Comparison of ENCODE assay signal across 11 cellular contexts in the genomic region with DNA sequence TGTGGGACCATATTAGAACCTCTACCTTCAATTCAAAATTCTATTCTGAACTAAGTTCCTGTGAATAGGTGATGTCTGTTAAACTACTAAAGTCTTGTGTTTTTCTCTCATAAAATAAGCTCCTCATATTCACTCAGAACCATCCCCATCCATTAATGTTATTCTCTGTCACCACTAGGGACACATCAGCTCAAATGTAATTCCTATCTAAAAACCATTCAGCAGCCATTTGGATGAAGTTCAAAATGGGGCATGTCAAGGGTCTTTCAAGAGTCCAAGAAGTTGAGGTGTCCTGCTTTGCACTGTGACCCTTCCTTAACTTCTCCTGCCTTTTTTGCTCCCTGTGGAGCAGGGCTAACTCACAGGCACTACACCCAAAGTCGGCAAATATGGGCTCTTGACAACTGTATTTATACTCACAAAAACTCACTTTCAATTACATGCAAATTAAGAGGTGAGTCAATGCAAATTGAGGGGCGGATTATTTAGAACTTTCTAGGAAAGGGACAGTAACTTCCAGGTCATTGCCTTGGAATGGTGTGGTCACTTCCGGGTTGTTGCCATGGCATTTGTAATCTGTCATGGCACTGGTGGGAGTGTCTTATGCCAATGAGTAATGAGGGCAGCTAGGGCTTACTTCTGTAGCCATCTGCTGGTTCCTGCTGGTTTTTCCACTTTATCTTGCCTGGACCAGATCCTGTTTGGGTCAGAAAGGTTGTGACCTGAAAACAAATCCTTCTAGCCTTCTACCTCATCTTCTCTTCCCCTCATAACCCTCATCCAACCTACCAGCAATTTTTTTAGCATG.
A peak's percentile ranks its signal among the peaks of the same experiment; 100 is the strongest.
DNase-seq lines count a peak whose midpoint lies in the region; ATAC-seq, FAIRE-seq and TF ChIP-seq lines count a peak whose summit lies in the region.
"Had no signal": no experiment of that assay in that cellular context is flagged by ENCODE, and none has a peak within 500 bp of the region (broad histone marks: within the 10 kb centered on the region; RNA-seq: fewer than 3 reads in every experiment).

No MANE protein-coding gene starts in this region.

- no peak overlapping the region for H3K18ac ChIP-seq in H1 (ENCODE audit: extremely low read depth, low read length)

- H3K79me2 ChIP-seq in H1 (ENCODE audit: control insufficient read depth in 1 of 2, insufficient read depth in 2 of 2, low read length in 2 of 2): no peaks in the 10 kb centered on the region

- H3K27ac ChIP-seq in H1 (ENCODE audit: low read depth, low read length) (no peak overlapping the region), testis (no peak overlapping the region)
- H3K27ac ChIP-seq: 22Rv1 had no signal

- H3K4me1 ChIP-seq in H1 (replicated peaks in 1 of 4; ENCODE audit: control insufficient read depth in 3 of 4, insufficient read depth in 4 of 4, low read length in 3 of 4): no peaks in the 10 kb centered on the region
- no peaks in the 10 kb centered on the region for H3K4me1 ChIP-seq in testis

- no peak overlapping the region for H2AK5ac ChIP-seq in H1 (ENCODE audit: low read depth, low read length)

- TF ChIP-seq POLR2A in H1 (IDR thresholded peaks at IDR 0.05; ENCODE audit: control extremely low read depth in 1 of 2, low read depth in 2 of 2, low read length in 2 of 2): no peak
- no peak for TF ChIP-seq POLR2A in testis (IDR thresholded peaks at IDR 0.05)

- no peak overlapping the region for H2BK12ac ChIP-seq in H1 (ENCODE audit: low read depth, low read length)

- no peak overlapping the region for H3K23ac ChIP-seq in H1 (ENCODE audit: insufficient read length)

- no peak overlapping the region for H3K14ac ChIP-seq in H1 (ENCODE audit: insufficient read length)

- no peak overlapping the region for H3K4ac ChIP-seq in H1 (replicated peaks; ENCODE audit: insufficient read length, low read depth, low read length)

- CTCF ChIA-PET in H1 (lab: Charles Lee; ENCODE audit: partially characterized antibody): interaction anchor here (0.7 to 2.7 kb wide), 5 partner anchors 8 to 650 kb away, joined by 3 to 12 read pairs (median 3); no protein-coding TSS in a partner anchor

- no peak overlapping the region for H3K56ac ChIP-seq in H1 (replicated peaks; ENCODE audit: insufficient read length, low read depth, low read length)

- H3K27me3 ChIP-seq in H1 (replicated peaks in 1 of 4; ENCODE audit: control insufficient read depth in 3 of 4, extremely low read depth in 1 of 4, insufficient read depth in 3 of 4, low read length in 3 of 4): no peaks in the 10 kb centered on the region
- H3K27me3 ChIP-seq in testis: no peaks in the 10 kb centered on the region

- H3K4me3 ChIP-seq in H1 (ENCODE audit: extremely low read depth in 1 of 4, insufficient read depth in 2 of 4, low read depth in 3 of 4, low read length in 4 of 4) (no peak overlapping the region), testis (no peak overlapping the region)

- intact Hi-C loops in testis (cut with DNase I; ENCODE audit: low total_unique reads): no loop called here

- no peak for ATAC-seq in HG03108 (IDR thresholded peaks at IDR 0.05; ENCODE audit: unreplicated experiment)

- TF ChIP-seq EP300 in H1 (IDR thresholded peaks at IDR 0.05; ENCODE audit: borderline replicate concordance in 1 of 2, low read depth in 2 of 2, low read length in 2 of 2): no peak

- peak; percentile 54 for DNase-seq in DMS 273 (lab: John Stamatoyannopoulos, UW; ENCODE audit: unreplicated experiment)
- no peak for DNase-seq in DMS 273 treated with DMSO at 0.1 percent for 48 hours (lab: John Stamatoyannopoulos, UW)
- DNase-seq in RPMI8226: peak; percentile 3
- DNase-seq in H1 (ENCODE audit: low read depth in 1 of 2, low spot score in 2 of 2): no peak
- peak; percentile 67 for DNase-seq in testis
- DNase-seq in activated naive CD4-positive, alpha-beta T cell (lab: John Stamatoyannopoulos, UW): no peak
- DNase-seq in NCI-H446 treated with DMSO at 0.1 percent for 48 hours (lab: John Stamatoyannopoulos, UW): no peak
- DNase-seq: glutamatergic neuron had no signal

- POLR2A ChIA-PET in H1 (lab: Charles Lee; ENCODE audit: partially characterized antibody): interaction anchor here (0.6 to 0.7 kb wide), 2 partner anchors 49 to 1113 kb away, joined by 3 to 4 read pairs; no protein-coding TSS in a partner anchor

- H4K91ac ChIP-seq in H1 (replicated peaks; ENCODE audit: insufficient read length, low read length): no peak overlapping the region

- H4K20me1 ChIP-seq in H1 (replicated peaks in 1 of 2; ENCODE audit: control insufficient read depth in 1 of 2, insufficient read depth in 2 of 2, low read length in 2 of 2): no peaks in the 10 kb centered on the region

- H4K5ac ChIP-seq in H1 (ENCODE audit: insufficient read length, low read depth, low read length): no peak overlapping the region

- peak; percentile 7 for FAIRE-seq in H1 (lab: Jason Lieb, UNC)
- FAIRE-seq: G401.6 had no signal

- peak in 1 of 2 experiments; percentile 16; a peak in 1 of 4 replicates for TF ChIP-seq RAD21 in H1 (IDR thresholded peaks at IDR 0.05 in 1 of 2, conservative IDR thresholded peaks at IDR 0.05 in 1 of 2; ENCODE audit: low read depth in 2 of 2, low read length in 2 of 2)

- no peak overlapping the region for H2AFZ ChIP-seq in H1 (ENCODE audit: low read length)

- H2BK20ac ChIP-seq in H1 (ENCODE audit: low read length): no peak overlapping the region

- H3K9ac ChIP-seq in H1 (replicated peaks in 1 of 4; ENCODE audit: extremely low read depth in 1 of 4, low read depth in 3 of 4, low read length in 3 of 4): no peak overlapping the region

- H3K9me3 ChIP-seq in H1 (ENCODE audit: insufficient read depth in 2 of 2, low read depth in 1 of 2, low read length in 1 of 2) (no peaks in the 10 kb centered on the region), testis (no peaks in the 10 kb centered on the region)

- no peak overlapping the region for H4K8ac ChIP-seq in H1 (ENCODE audit: extremely low read depth, insufficient read depth, low read length)

- H3K79me1 ChIP-seq in H1 (ENCODE audit: low read depth, low read length): no peaks in the 10 kb centered on the region

- TF ChIP-seq CTCF in H1 (IDR thresholded peaks at IDR 0.05; ENCODE audit: control extremely low read depth in 1 of 3, insufficient read depth in 1 of 3, low read depth in 1 of 3, low read length in 3 of 3) (peak in 1 of 3 experiments; percentile 27; a peak in 1 of 4 replicates), testis (IDR thresholded peaks at IDR 0.05) (no peak)

- H3K4me2 ChIP-seq in H1 (ENCODE audit: insufficient read depth in 1 of 2, low read depth in 2 of 2, low read length in 2 of 2): no peak overlapping the region

- no peak overlapping the region for H2BK120ac ChIP-seq in H1 (replicated peaks; ENCODE audit: low read depth, low read length)

- no peak overlapping the region for H2BK5ac ChIP-seq in H1 (ENCODE audit: low read depth, low read length)

- WGBS in H1 (ENCODE audit: extremely low coverage in 1 of 2, insufficient coverage in 1 of 2, insufficient read length in 1 of 2, insufficient replicate concordance in 2 of 2, low coverage in 1 of 2, low lambda C conversion rate in 2 of 2, missing lambda C conversion rate in 1 of 2), 2 experiments: 84% methylated on average over 3 of the region's 3 CpGs; no CpG with 5 or more reads in 1 of the 2 experiments
- 76 to 88% methylated on average over 3 of the region's 3 CpGs for WGBS in testis, 2 donors

- H2BK15ac ChIP-seq in H1 (ENCODE audit: low read length): no peak overlapping the region

- no peaks in the 10 kb centered on the region for H3K23me2 ChIP-seq in H1 (ENCODE audit: low read depth, low read length)

- H3K36me3 ChIP-seq in H1 (ENCODE audit: control insufficient read depth in 2 of 4, insufficient read depth in 4 of 4, low read length in 3 of 4) (no peaks in the 10 kb centered on the region), testis (ENCODE audit: low read depth, missing control alignments) (no peaks in the 10 kb centered on the region)

TF ChIP-seq in H1, 55 proteins besides CTCF, POLR2A, EP300 and RAD21:
- TF ChIP-seq ATF3 (IDR thresholded peaks at IDR 0.05; ENCODE audit: insufficient read depth, low read depth, low read length): no peak
- no peak for TF ChIP-seq JUND (IDR thresholded peaks at IDR 0.05; ENCODE audit: low read length)
- TF ChIP-seq E2F6 (IDR thresholded peaks at IDR 0.05): peak; percentile 17; the same call in 1 of the 2 replicates
- no peak for TF ChIP-seq ASH2L (IDR thresholded peaks at IDR 0.05; ENCODE audit: low read length)

Comparison
In these comparisons a context has a peak if more than half of its experiments do, and no peak if none do; other contexts are left out.
1. DNase-seq: peak in DMS 273 (single experiment), RPMI8226 (single experiment) and testis (single experiment); none in DMS 273 treated with DMSO at 0.1 percent for 48 hours (single experiment), H1 (0 of 2), activated naive CD4-positive, alpha-beta T cell (0 of 4) and NCI-H446 treated with DMSO at 0.1 percent for 48 hours (single experiment).